ENCODE assay signal across 34 cellular contexts in genomic region chr17:82436601-82437324, GRCh38. TPM values are rescaled to one million over a fixed set of nuclear protein-coding genes. Genes with fewer than 3 reads are reported as not detected.
DNase-seq lines count a peak whose midpoint lies in the region; ATAC-seq and TF ChIP-seq lines count a peak whose summit lies in the region.
"Had no signal": no experiment of that assay in that cellular context is flagged by ENCODE, and none has a peak within 500 bp of the region (broad histone marks: within the 10 kb centered on the region; RNA-seq: fewer than 3 reads in every experiment).

No MANE protein-coding gene starts in this region.

- peaks cover 3% of the 10 kb centered on the region for H3K4me1 Mint-ChIP-seq in activated naive CD8-positive, alpha-beta T cell treated with anti-CD3 and anti-CD28 coated beads, Interleukin-2, amount 10 ng/mL, durations not matched to agents 7 days and 5 days
- peaks cover 1% of the 10 kb centered on the region for H3K4me1 Mint-ChIP-seq in activated naive CD8-positive, alpha-beta T cell treated with anti-CD3 and anti-CD28 coated beads for 36 hours

- H3K9me3 ChIP-seq in Karpas-422 (ENCODE audit: low read length) (no peaks in the 10 kb centered on the region), stomach (no peaks in the 10 kb centered on the region)
- H3K9me3 ChIP-seq: ovary, thoracic aorta, vagina had no signal

- WGBS in stomach, 5 donors = 68 to 81% (median 77%) methylated on average over 28 to 36 of the region's 36 CpGs

- no peak for DNase-seq in activated naive CD8-positive, alpha-beta T cell treated with anti-CD3 and anti-CD28 coated beads, Interleukin-2, amount 10 ng/mL, durations not matched to agents 7 days and 5 days
- DNase-seq in activated naive CD8-positive, alpha-beta T cell treated with anti-CD3 and anti-CD28 coated beads for 36 hours = no peak
- DNase-seq in Karpas-422 = peak; percentile 26
- no peak for DNase-seq in left colon
- DNase-seq in stomach = peak; percentile 53
- no peak for DNase-seq in cerebellum (ENCODE audit: low spot score)
- DNase-seq in NCI-H1436 treated with DMSO at 0.1 percent for 48 hours (lab: John Stamatoyannopoulos, UW) = no peak
- DNase-seq: activated CD4-positive, alpha-beta memory T cell treated with anti-CD3 and anti-CD28 coated beads, Interleukin-2, amount 10 ng/mL, durations not matched to agents 7 days and 5 days; activated CD8-positive, alpha-beta memory T cell treated with anti-CD3 and anti-CD28 coated beads, Interleukin-2, amount 50 U/mL, for 48 hours; activated naive CD4-positive, alpha-beta T cell treated with anti-CD3 and anti-CD28 coated beads for 36 hours; AML-193; amniotic stem cell; DMS 273 treated with DMSO at 0.1 percent for 48 hours; effector CD4-positive, alpha-beta T cell; GM23248; hippocampal formation; left cardiac atrium; mammary epithelial cell; NCI-H146; NCI-H2107; NCI-H345; SHP77; small intestine had no signal

- no peaks in the 10 kb centered on the region for H3K36me3 ChIP-seq in Karpas-422 (ENCODE audit: insufficient read depth, low read length)
- H3K36me3 ChIP-seq in stomach = peaks cover 4 to 69% (median 58%) of the 10 kb centered on the region in 4 donors
- H3K36me3 ChIP-seq: ovary had no signal

- ATAC-seq in activated naive CD8-positive, alpha-beta T cell treated with anti-CD3 and anti-CD28 coated beads, Interleukin-2, amount 10 ng/mL, durations not matched to agents 7 days and 5 days (ENCODE audit: low read depth) = no peak
- ATAC-seq in left colon (peak; percentile 9), HG02970 (IDR thresholded peaks at IDR 0.05; ENCODE audit: low FRiP score, unreplicated experiment) (no peak)
- ATAC-seq: left cardiac atrium; natural killer cell treated with Interleukin-12 subunit alpha and Interleukin-12 subunit beta and Interleukin-15 and Interleukin-18, amount 100 ng/mL, for 72 hours had no signal

- TF ChIP-seq POLR2A in stomach (IDR thresholded peaks at IDR 0.05) = no peak

- no peak overlapping the region for H3K4me3 Mint-ChIP-seq in activated naive CD8-positive, alpha-beta T cell treated with anti-CD3 and anti-CD28 coated beads, Interleukin-2, amount 10 ng/mL, durations not matched to agents 7 days and 5 days
- no peak overlapping the region for H3K4me3 Mint-ChIP-seq in activated naive CD8-positive, alpha-beta T cell treated with anti-CD3 and anti-CD28 coated beads for 36 hours
- H3K4me3 Mint-ChIP-seq: activated CD4-positive, alpha-beta memory T cell treated with anti-CD3 and anti-CD28 coated beads, Interleukin-2, amount 10 ng/mL, durations not matched to agents 7 days and 5 days; activated naive CD4-positive, alpha-beta T cell treated with anti-CD3 and anti-CD28 coated beads for 36 hours; activated T-helper 1 cell treated with anti-CD3 and anti-CD28 coated beads, Interleukin-12 subunit alpha, Interleukin-12 subunit beta, Interleukin-2, Interleukin-4 antibody, amounts not matched to agents 30 ng/mL and 10 ng/mL and 1 ng/mL, durations not matched to agents 14 hours and 24 hours and 36 hours; CD8-positive, alpha-beta memory T cell; natural killer cell treated with Interleukin-12 subunit alpha and Interleukin-12 subunit beta and Interleukin-15 and Interleukin-18, amount 100 ng/mL, for 72 hours; stimulated activated naive CD8-positive, alpha-beta T cell treated with anti-CD3 and anti-CD28 coated beads, Interleukin-15, Interleukin-2, amounts not matched to agents 100 ng/mL and 50 ng/mL, for 24 hours; T-helper 2 cell treated with Interferon-gamma antibody and Interleukin-4, amounts not matched to agents 5 μg/mL and 100 μg/mL, for 36 hours had no signal

- no peak for TF ChIP-seq CTCF in stomach (IDR thresholded peaks at IDR 0.05)

- TF ChIP-seq EP300 in stomach (IDR thresholded peaks at IDR 0.05) = no peak

- no peaks in the 10 kb centered on the region for H3K36me3 Mint-ChIP-seq in activated naive CD8-positive, alpha-beta T cell treated with anti-CD3 and anti-CD28 coated beads, Interleukin-2, amount 10 ng/mL, durations not matched to agents 7 days and 5 days
- peaks cover 6% of the 10 kb centered on the region for H3K36me3 Mint-ChIP-seq in activated naive CD8-positive, alpha-beta T cell treated with anti-CD3 and anti-CD28 coated beads for 36 hours
- H3K36me3 Mint-ChIP-seq: natural killer cell treated with Interleukin-12 subunit alpha and Interleukin-12 subunit beta and Interleukin-15 and Interleukin-18, amount 100 ng/mL, for 72 hours had no signal

- H3K9ac ChIP-seq in Karpas-422 (ENCODE audit: low read length) = no peak overlapping the region
- H3K9ac ChIP-seq: GM23248 had no signal

- H3K27me3 Mint-ChIP-seq in activated naive CD8-positive, alpha-beta T cell treated with anti-CD3 and anti-CD28 coated beads, Interleukin-2, amount 10 ng/mL, durations not matched to agents 7 days and 5 days = no peaks in the 10 kb centered on the region
- no peaks in the 10 kb centered on the region for H3K27me3 Mint-ChIP-seq in activated naive CD8-positive, alpha-beta T cell treated with anti-CD3 and anti-CD28 coated beads for 36 hours
- H3K27me3 Mint-ChIP-seq: activated CD4-positive, alpha-beta memory T cell treated with anti-CD3 and anti-CD28 coated beads, Interleukin-2, amount 10 ng/mL, durations not matched to agents 7 days and 5 days; natural killer cell treated with Interleukin-12 subunit alpha and Interleukin-12 subunit beta and Interleukin-15 and Interleukin-18, amount 100 ng/mL, for 72 hours; stimulated activated naive CD8-positive, alpha-beta T cell treated with anti-CD3 and anti-CD28 coated beads, Interleukin-15, Interleukin-2, amounts not matched to agents 100 ng/mL and 50 ng/mL, for 24 hours had no signal

- no peak overlapping the region for H3K27ac ChIP-seq in Karpas-422 (ENCODE audit: low read length)
- H3K27ac ChIP-seq in stomach = no peak overlapping the region
- H3K27ac ChIP-seq: epithelial cell of prostate, GM23248, HL-60, ovary, thoracic aorta, vagina had no signal

- H3K27me3 ChIP-seq in Karpas-422 (ENCODE audit: low read length) (no peaks in the 10 kb centered on the region), stomach (no peaks in the 10 kb centered on the region)
- H3K27me3 ChIP-seq: ovary, vagina had no signal

- H3K27ac Mint-ChIP-seq in activated naive CD8-positive, alpha-beta T cell treated with anti-CD3 and anti-CD28 coated beads, Interleukin-2, amount 10 ng/mL, durations not matched to agents 7 days and 5 days = peak overlapping the region; percentile 38
- no peak overlapping the region for H3K27ac Mint-ChIP-seq in activated naive CD8-positive, alpha-beta T cell treated with anti-CD3 and anti-CD28 coated beads for 36 hours
- H3K27ac Mint-ChIP-seq: activated CD4-positive, alpha-beta memory T cell treated with anti-CD3 and anti-CD28 coated beads, Interleukin-2, amount 10 ng/mL, durations not matched to agents 7 days and 5 days; activated naive CD4-positive, alpha-beta T cell treated with anti-CD3 and anti-CD28 coated beads for 36 hours; activated T-helper 1 cell treated with anti-CD3 and anti-CD28 coated beads, Interleukin-12 subunit alpha, Interleukin-12 subunit beta, Interleukin-2, Interleukin-4 antibody, amounts not matched to agents 30 ng/mL and 10 ng/mL and 1 ng/mL, durations not matched to agents 14 hours and 24 hours and 36 hours; CD8-positive, alpha-beta memory T cell; natural killer cell treated with Interleukin-12 subunit alpha and Interleukin-12 subunit beta and Interleukin-15 and Interleukin-18, amount 100 ng/mL, for 72 hours; T-helper 2 cell treated with Interferon-gamma antibody and Interleukin-4, amounts not matched to agents 5 μg/mL and 100 μg/mL, for 36 hours had no signal

- no peak overlapping the region for H3K4me2 ChIP-seq in Karpas-422 (ENCODE audit: low read depth, low read length, poor library complexity, severe bottlenecking)

- H3K9me2 ChIP-seq in Karpas-422 (replicated peaks; ENCODE audit: insufficient read depth, low read length) = no peaks in the 10 kb centered on the region

- intact Hi-C loops in left colon (cut with DNase I, micrococcal nuclease) = no loop called here
- intact Hi-C loops in stomach (cut with DNase I; ENCODE audit: low total_unique reads) = no loop called here

- H3K9me3 Mint-ChIP-seq in activated naive CD8-positive, alpha-beta T cell treated with anti-CD3 and anti-CD28 coated beads, Interleukin-2, amount 10 ng/mL, durations not matched to agents 7 days and 5 days = no peaks in the 10 kb centered on the region
- H3K9me3 Mint-ChIP-seq in activated naive CD8-positive, alpha-beta T cell treated with anti-CD3 and anti-CD28 coated beads for 36 hours = no peaks in the 10 kb centered on the region
- H3K9me3 Mint-ChIP-seq: activated CD4-positive, alpha-beta memory T cell treated with anti-CD3 and anti-CD28 coated beads, Interleukin-2, amount 10 ng/mL, durations not matched to agents 7 days and 5 days; activated naive CD4-positive, alpha-beta T cell treated with anti-CD3 and anti-CD28 coated beads for 36 hours; activated T-helper 1 cell treated with anti-CD3 and anti-CD28 coated beads, Interleukin-12 subunit alpha, Interleukin-12 subunit beta, Interleukin-2, Interleukin-4 antibody, amounts not matched to agents 30 ng/mL and 10 ng/mL and 1 ng/mL, durations not matched to agents 14 hours and 24 hours and 36 hours; CD8-positive, alpha-beta memory T cell; natural killer cell treated with Interleukin-12 subunit alpha and Interleukin-12 subunit beta and Interleukin-15 and Interleukin-18, amount 100 ng/mL, for 72 hours; stimulated activated naive CD8-positive, alpha-beta T cell treated with anti-CD3 and anti-CD28 coated beads, Interleukin-15, Interleukin-2, amounts not matched to agents 100 ng/mL and 50 ng/mL, for 24 hours; T-helper 2 cell treated with Interferon-gamma antibody and Interleukin-4, amounts not matched to agents 5 μg/mL and 100 μg/mL, for 36 hours had no signal

- POLR2A ChIA-PET in activated naive CD8-positive, alpha-beta T cell treated with anti-CD3 and anti-CD28 coated beads, Interleukin-2, amount 10 ng/mL, durations not matched to agents 7 days and 5 days (lab: Charles Lee) = interaction anchor here (0.6 to 1.4 kb wide), 2 partner anchors 9 to 13 kb away, joined by 3 to 4 read pairs; no protein-coding TSS in a partner anchor

- peaks cover 15% of the 10 kb centered on the region for H3K4me1 ChIP-seq in Karpas-422 (ENCODE audit: low read length)
- H3K4me1 ChIP-seq in stomach = peaks cover 0 to 21% (median 9%) of the 10 kb centered on the region in 4 donors
- H3K4me1 ChIP-seq: vagina had no signal

- H3K4me3 ChIP-seq in Karpas-422 (ENCODE audit: low read length) (no peak overlapping the region), stomach (peak overlapping the region in 1 of 4 donors; percentile 3)
- H3K4me3 ChIP-seq: GM23248, ovary, thoracic aorta, vagina had no signal

- H4K20me1 ChIP-seq in Karpas-422 (ENCODE audit: insufficient read depth, low read depth, low read length) = no peaks in the 10 kb centered on the region

- no peaks in the 10 kb centered on the region for H3K79me2 ChIP-seq in Karpas-422 (ENCODE audit: low read length)

- H2AFZ ChIP-seq in Karpas-422 (ENCODE audit: low read length) = no peak overlapping the region
- H2AFZ ChIP-seq: GM23248 had no signal

RNA-seq across cellular contexts. Expression of gene CYBC1, which starts 13.8 kb away (rescaled TPM):
- total RNA-seq in activated naive CD8-positive, alpha-beta T cell treated with anti-CD3 and anti-CD28 coated beads, Interleukin-2, amount 10 ng/mL, durations not matched to agents 7 days and 5 days = 100 to 1,000 TPM; 301 to 323 TPM
- 100 to 1,000 TPM; 156 to 163 TPM for total RNA-seq in activated naive CD8-positive, alpha-beta T cell treated with anti-CD3 and anti-CD28 coated beads for 36 hours
- 92.4 and 147 TPM in 2 replicates for total RNA-seq in Karpas-422 (2014; rRNA removed; shearing (Covaris generic); ENCODE audit: low replicate concordance)
- 10 to 100 TPM; 60.8 to 77.8 TPM for total RNA-seq in left colon
- total RNA-seq in stomach = 100 to 1,000 TPM in 2 of 5 donors, 10 to 100 TPM in 3; 41.5 to 196 (median 53.0) TPM
- 10 to 100 TPM; 35.9 to 43.4 (median 40.3) TPM for polyA plus RNA-seq in stomach
- total RNA-seq in cerebellum = 32.2 TPM

RNA-seq across cellular contexts. Expression of gene OGFOD3, which starts 18.4 kb away (rescaled TPM):
- total RNA-seq in activated naive CD8-positive, alpha-beta T cell treated with anti-CD3 and anti-CD28 coated beads, Interleukin-2, amount 10 ng/mL, durations not matched to agents 7 days and 5 days = 10 to 100 TPM; 24.4 to 27.4 TPM
- 10 to 100 TPM; 18.4 to 21.5 TPM for total RNA-seq in activated naive CD8-positive, alpha-beta T cell treated with anti-CD3 and anti-CD28 coated beads for 36 hours
- 14.8 and 17.9 TPM in 2 replicates for total RNA-seq in Karpas-422 (2014; rRNA removed; shearing (Covaris generic); ENCODE audit: low replicate concordance)
- total RNA-seq in left colon = 10 to 100 TPM; 28.8 to 31.1 TPM
- 10 to 100 TPM; 10.5 to 30.4 (median 23.2) TPM for total RNA-seq in stomach
- 10 to 100 TPM; 13.9 to 17.3 (median 15.3) TPM for polyA plus RNA-seq in stomach
- 18.1 TPM for total RNA-seq in cerebellum

RNA-seq across cellular contexts. Expression of gene HEXD, which starts 18.6 kb away (rescaled TPM):
- total RNA-seq in activated naive CD8-positive, alpha-beta T cell treated with anti-CD3 and anti-CD28 coated beads, Interleukin-2, amount 10 ng/mL, durations not matched to agents 7 days and 5 days = 10 to 100 TPM; 84.1 to 84.8 TPM
- total RNA-seq in activated naive CD8-positive, alpha-beta T cell treated with anti-CD3 and anti-CD28 coated beads for 36 hours = 10 to 100 TPM; 17.3 to 20.3 TPM
- 21.7 and 55.7 TPM in 2 replicates for total RNA-seq in Karpas-422 (2014; rRNA removed; shearing (Covaris generic); ENCODE audit: low replicate concordance)
- total RNA-seq in left colon (10 to 100 TPM; 27.7 to 32.0 TPM), stomach (100 to 1,000 TPM in 4 of 5 donors, 10 to 100 TPM in 1; 13.8 to 212 (median 124) TPM), cerebellum (17.8 TPM)
- polyA plus RNA-seq in stomach = 100 to 1,000 TPM in 1 of 3 donors, 10 to 100 TPM in 2; 51.9 to 103 (median 93.4) TPM

RNA-seq across cellular contexts. Expression of gene NARF, which starts 21.8 kb away (rescaled TPM):
- 100 to 1,000 TPM; 106 to 121 TPM for total RNA-seq in activated naive CD8-positive, alpha-beta T cell treated with anti-CD3 and anti-CD28 coated beads, Interleukin-2, amount 10 ng/mL, durations not matched to agents 7 days and 5 days
- 10 to 100 TPM; 49.9 to 51.3 TPM for total RNA-seq in activated naive CD8-positive, alpha-beta T cell treated with anti-CD3 and anti-CD28 coated beads for 36 hours
- 43.3 and 53.5 TPM in 2 replicates for total RNA-seq in Karpas-422 (2014; rRNA removed; shearing (Covaris generic); ENCODE audit: low replicate concordance)
- total RNA-seq in left colon = 10 to 100 TPM; 47.6 to 50.9 TPM
- 10 to 100 TPM; 29.4 to 83.9 (median 36.2) TPM for total RNA-seq in stomach
- 10 to 100 TPM; 71.9 to 78.2 (median 78.1) TPM for polyA plus RNA-seq in stomach
- 67.9 TPM for total RNA-seq in cerebellum

Comparison
In these comparisons a context has a peak if more than half of its experiments do, and no peak if none do; other contexts are left out.
1. DNase-seq: peak in Karpas-422 (single experiment) and stomach (single experiment); none in activated naive CD8-positive, alpha-beta T cell treated with anti-CD3 and anti-CD28 coated beads, Interleukin-2, amount 10 ng/mL, durations not matched to agents 7 days and 5 days (single experiment), activated naive CD8-positive, alpha-beta T cell treated with anti-CD3 and anti-CD28 coated beads for 36 hours (single experiment), left colon (0 of 2), cerebellum (single experiment) and NCI-H1436 treated with DMSO at 0.1 percent for 48 hours (single experiment).